19 cellular contexts compared by ENCODE assay signal in genomic region chr7:77690289-77690688, GRCh38.
"Had no signal": no experiment of that assay in that cellular context is flagged by ENCODE, and none has a peak within 500 bp of the region (broad histone marks: within the 10 kb centered on the region; RNA-seq: fewer than 3 reads in every experiment).

No MANE protein-coding gene starts in this region.

- H3K27ac Mint-ChIP-seq: activated B cell treated with CpG ODN at 0.5 μM for 24 hours; activated CD4-positive, alpha-beta memory T cell treated with anti-CD3 and anti-CD28 coated beads for 36 hours; activated naive CD8-positive, alpha-beta T cell treated with anti-CD3 and anti-CD28 coated beads, Interleukin-2, amount 10 ng/mL, durations not matched to agents 7 days and 5 days; naive B cell; neural progenitor cell; stimulated activated naive CD8-positive, alpha-beta T cell treated with anti-CD3 and anti-CD28 coated beads, Interleukin-15, amount 100 ng/mL, for 72 hours had no signal

- H3K4me3 Mint-ChIP-seq: activated B cell treated with CpG ODN at 0.5 μM for 24 hours; activated CD4-positive, alpha-beta memory T cell treated with anti-CD3 and anti-CD28 coated beads for 36 hours; activated naive CD8-positive, alpha-beta T cell treated with anti-CD3 and anti-CD28 coated beads, Interleukin-2, amount 10 ng/mL, durations not matched to agents 7 days and 5 days; naive B cell; neural progenitor cell; stimulated activated naive CD8-positive, alpha-beta T cell treated with anti-CD3 and anti-CD28 coated beads, Interleukin-15, amount 100 ng/mL, for 72 hours had no signal

- DNase-seq: activated B cell treated with CpG ODN at 0.5 μM for 24 hours; activated CD4-positive, alpha-beta memory T cell treated with anti-CD3 and anti-CD28 coated beads for 36 hours; activated CD4-positive, alpha-beta T cell treated with anti-CD3 and anti-CD28 coated beads for 4 hours; activated naive CD4-positive, alpha-beta T cell treated with Interleukin-2 at 50 U/mL for 16 hours; activated naive CD8-positive, alpha-beta T cell treated with anti-CD3 and anti-CD28 coated beads, Interleukin-2, amount 10 ng/mL, durations not matched to agents 7 days and 5 days; cortex of kidney; hippocampal formation; islet precursor cell; mammary epithelial cell; naive B cell; stimulated activated CD4-positive, alpha-beta T cell treated with anti-CD3 and anti-CD28 coated beads, Interleukin-15, amount 100 ng/mL, for 24 hours; stimulated activated CD4-positive, alpha-beta T cell treated with anti-CD3 and anti-CD28 coated beads, Interleukin-2, amount 100 ng/mL, for 48 hours; stimulated activated naive CD8-positive, alpha-beta T cell treated with anti-CD3 and anti-CD28 coated beads, Interleukin-15, amount 100 ng/mL, for 72 hours; upper lobe of right lung had no signal

- H3K4me1 ChIP-seq: prostate gland had no signal

- H3K4me3 ChIP-seq: neural progenitor cell, prostate gland, right atrium auricular region, skin epidermis, upper lobe of right lung had no signal

- H2AFZ ChIP-seq: neural progenitor cell had no signal

- H3K9me3 ChIP-seq: prostate gland, right atrium auricular region, upper lobe of right lung had no signal

- H3K27ac ChIP-seq: neural progenitor cell, prostate gland, right atrium auricular region, skin epidermis, upper lobe of right lung had no signal

- H3K4me2 ChIP-seq: neural progenitor cell had no signal

- H3K27me3 Mint-ChIP-seq: activated B cell treated with CpG ODN at 0.5 μM for 24 hours; activated CD4-positive, alpha-beta memory T cell treated with anti-CD3 and anti-CD28 coated beads for 36 hours; activated naive CD8-positive, alpha-beta T cell treated with anti-CD3 and anti-CD28 coated beads, Interleukin-2, amount 10 ng/mL, durations not matched to agents 7 days and 5 days; brain; naive B cell; stimulated activated naive CD8-positive, alpha-beta T cell treated with anti-CD3 and anti-CD28 coated beads, Interleukin-15, amount 100 ng/mL, for 72 hours had no signal

- H3K27me3 ChIP-seq: neural progenitor cell, right atrium auricular region, upper lobe of right lung had no signal

- H3K9me3 Mint-ChIP-seq: activated B cell treated with CpG ODN at 0.5 μM for 24 hours; activated CD4-positive, alpha-beta memory T cell treated with anti-CD3 and anti-CD28 coated beads for 36 hours; naive B cell had no signal

- H3K36me3 ChIP-seq: neural progenitor cell, prostate gland, right atrium auricular region, upper lobe of right lung had no signal
